21 cellular contexts compared by ENCODE assay signal in genomic region chr3:13140596-13140995, GRCh38.
"Had no signal": no experiment of that assay in that cellular context is flagged by ENCODE, and none has a peak within 500 bp of the region (broad histone marks: within the 10 kb centered on the region; RNA-seq: fewer than 3 reads in every experiment).

No MANE protein-coding gene starts in this region.

- H3K4me3 ChIP-seq: breast epithelium, heart left ventricle, mucosa of descending colon, tibial nerve had no signal

- H3K27ac Mint-ChIP-seq: activated naive CD8-positive, alpha-beta T cell; activated T-helper 2 cell treated with anti-CD3 and anti-CD28 coated beads, Interferon-gamma antibody, Interleukin-2, Interleukin-4, amounts not matched to agents 10 μg/mL and 5 μg/mL and 100 μg/mL, durations not matched to agents 14 hours and 24 hours and 36 hours; nephron progenitor cell; progenitor cell of endocrine pancreas; stimulated activated naive CD8-positive, alpha-beta T cell treated with anti-CD3 and anti-CD28 coated beads, Interleukin-15, Interleukin-2, amounts not matched to agents 100 ng/mL and 50 ng/mL, for 24 hours; T-helper 2 cell treated with Interferon-gamma antibody and Interleukin-4, amounts not matched to agents 5 μg/mL and 100 μg/mL, for 36 hours had no signal

- H3K36me3 Mint-ChIP-seq: activated naive CD8-positive, alpha-beta T cell had no signal

- H3K4me1 ChIP-seq: breast epithelium, heart left ventricle, tibial nerve had no signal

- H3K27me3 ChIP-seq: breast epithelium, heart left ventricle, tibial nerve had no signal

- H3K27ac ChIP-seq: breast epithelium, heart left ventricle, tibial nerve, WERI-Rb-1 had no signal

- DNase-seq: activated naive CD4-positive, alpha-beta T cell; activated T-cell treated with anti-CD3 and anti-CD28 coated beads, Interleukin-2, amount 50 U/mL, for 4 hours; amniotic stem cell; cortex of kidney; heart left ventricle; left cardiac atrium; mesenchymal stem cell; mucosa of descending colon; nephron progenitor cell; occipital lobe; retina; stimulated activated CD4-positive, alpha-beta T cell treated with anti-CD3 and anti-CD28 coated beads, Interleukin-1b, Interleukin-23, amount 100 ng/mL, for 48 hours; substantia nigra; WERI-Rb-1 had no signal

- H3K9me3 Mint-ChIP-seq: activated T-cell treated with anti-CD3 and anti-CD28 coated beads, Interleukin-2, amount 50 U/mL, for 4 hours; activated T-helper 2 cell treated with anti-CD3 and anti-CD28 coated beads, Interferon-gamma antibody, Interleukin-2, Interleukin-4, amounts not matched to agents 10 μg/mL and 5 μg/mL and 100 μg/mL, durations not matched to agents 14 hours and 24 hours and 36 hours; nephron progenitor cell; stimulated activated naive CD8-positive, alpha-beta T cell treated with anti-CD3 and anti-CD28 coated beads, Interleukin-15, Interleukin-2, amounts not matched to agents 100 ng/mL and 50 ng/mL, for 24 hours; T-helper 2 cell treated with Interferon-gamma antibody and Interleukin-4, amounts not matched to agents 5 μg/mL and 100 μg/mL, for 36 hours had no signal

- H3K9me3 ChIP-seq: breast epithelium, heart left ventricle, mucosa of descending colon had no signal

- H3K36me3 ChIP-seq: breast epithelium, heart left ventricle, tibial nerve, WERI-Rb-1 had no signal

- ATAC-seq: activated T-cell treated with anti-CD3 and anti-CD28 coated beads, Interleukin-2, amount 50 U/mL, for 4 hours; heart left ventricle; left cardiac atrium; mucosa of descending colon had no signal

- H3K4me3 Mint-ChIP-seq: activated naive CD8-positive, alpha-beta T cell; activated T-cell treated with anti-CD3 and anti-CD28 coated beads, Interleukin-2, amount 50 U/mL, for 4 hours; nephron progenitor cell; stimulated activated naive CD8-positive, alpha-beta T cell treated with anti-CD3 and anti-CD28 coated beads, Interleukin-15, Interleukin-2, amounts not matched to agents 100 ng/mL and 50 ng/mL, for 24 hours; T-helper 2 cell treated with Interferon-gamma antibody and Interleukin-4, amounts not matched to agents 5 μg/mL and 100 μg/mL, for 36 hours had no signal
